In the genomic region with DNA sequence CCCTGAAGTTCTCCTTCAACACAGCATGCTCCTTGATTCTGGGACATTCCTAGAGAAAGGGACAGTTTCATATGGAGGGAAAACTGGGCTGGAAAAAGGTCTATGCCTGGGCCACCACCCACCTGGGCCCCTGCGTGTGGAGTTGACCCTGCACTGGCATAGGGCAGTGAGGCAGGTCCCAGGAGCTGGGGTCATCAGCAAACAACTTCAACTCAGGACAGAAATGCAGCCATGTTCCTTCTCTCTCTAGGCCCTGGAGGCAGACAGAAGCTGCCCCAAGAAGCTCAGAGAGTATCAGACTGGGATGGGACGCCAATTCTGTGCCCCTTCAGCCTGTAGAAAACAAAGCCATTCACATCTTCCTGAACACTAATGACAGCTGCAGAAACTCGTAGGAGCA, we compare ENCODE assay signal across 19 cellular contexts.
"Had no signal": no experiment of that assay in that cellular context is flagged by ENCODE, and none has a peak within 500 bp of the region (broad histone marks: within the 10 kb centered on the region; RNA-seq: fewer than 3 reads in every experiment).

No MANE protein-coding gene starts in this region.

- H3K4me2 ChIP-seq: smooth muscle cell had no signal

- H3K36me3 ChIP-seq: heart left ventricle, pancreas, tibial artery, upper lobe of left lung, uterus had no signal

- H3K4me1 ChIP-seq: pancreas, tibial artery, upper lobe of left lung, uterus had no signal

- ATAC-seq: heart left ventricle; mucosa of descending colon; natural killer cell; pancreas; stimulated activated memory B cell treated with anti-CD40 and anti-IgM and Interleukin-4, amounts not matched to agents 10 μg/mL and 1 μg/mL and 100 μg/mL, for 72 hours had no signal

- H3K27me3 Mint-ChIP-seq: stimulated activated naive CD8-positive, alpha-beta T cell treated with anti-CD3 and anti-CD28 coated beads, Interleukin-15, Interleukin-2, amounts not matched to agents 100 ng/mL and 50 ng/mL, for 24 hours had no signal

- H3K27ac Mint-ChIP-seq: natural killer cell; progenitor cell of endocrine pancreas; stimulated activated memory B cell treated with anti-CD40 and anti-IgM and Interleukin-4, amounts not matched to agents 10 μg/mL and 1 μg/mL and 100 μg/mL, for 72 hours; stimulated activated naive CD8-positive, alpha-beta T cell treated with anti-CD3 and anti-CD28 coated beads, Interleukin-15, Interleukin-2, amounts not matched to agents 100 ng/mL and 50 ng/mL, for 24 hours had no signal

- DNase-seq: cortex of kidney; dorsolateral prefrontal cortex; effector CD8-positive, alpha-beta T cell; heart left ventricle; hippocampal formation; kidney glomerular epithelial cell; mammary epithelial cell; mucosa of descending colon; natural killer cell; pancreas; stimulated activated CD4-positive, alpha-beta T cell treated with anti-CD3 and anti-CD28 coated beads, Interleukin-4, amount 100 ng/mL, for 1 hour; tibial artery; upper lobe of left lung; uterus had no signal

- H3K27me3 ChIP-seq: heart left ventricle, pancreas, tibial artery, upper lobe of left lung, uterus had no signal

- H3K4me3 Mint-ChIP-seq: natural killer cell; neural crest cell; stimulated activated memory B cell treated with anti-CD40 and anti-IgM and Interleukin-4, amounts not matched to agents 10 μg/mL and 1 μg/mL and 100 μg/mL, for 72 hours; stimulated activated naive CD8-positive, alpha-beta T cell treated with anti-CD3 and anti-CD28 coated beads, Interleukin-15, Interleukin-2, amounts not matched to agents 100 ng/mL and 50 ng/mL, for 24 hours had no signal

- H3K27ac ChIP-seq: dorsolateral prefrontal cortex, heart left ventricle, pancreas, tibial artery, upper lobe of left lung, uterus had no signal

- H3K4me1 Mint-ChIP-seq: neural crest cell; stimulated activated memory B cell treated with anti-CD40 and anti-IgM and Interleukin-4, amounts not matched to agents 10 μg/mL and 1 μg/mL and 100 μg/mL, for 72 hours had no signal

- H3K36me3 Mint-ChIP-seq: natural killer cell; stimulated activated memory B cell treated with anti-CD40 and anti-IgM and Interleukin-4, amounts not matched to agents 10 μg/mL and 1 μg/mL and 100 μg/mL, for 72 hours had no signal

- H3K4me3 ChIP-seq: dorsolateral prefrontal cortex, heart left ventricle, mucosa of descending colon, pancreas, smooth muscle cell, tibial artery, upper lobe of left lung, uterus had no signal
